ENCODE assay signal across 8 cellular contexts in genomic region chr6:8435845-8436168, GRCh38. TPM values are rescaled to one million over a fixed set of nuclear protein-coding genes. Genes with fewer than 3 reads are reported as not detected.
A peak's percentile ranks its signal among the peaks of the same experiment; 100 is the strongest.
DNase-seq lines count a peak whose midpoint lies in the region; ATAC-seq and TF ChIP-seq lines count a peak whose summit lies in the region.

No MANE protein-coding gene starts in this region.

- DNase-seq in DMS79 (lab: John Stamatoyannopoulos, UW) (peak; percentile 7), Karpas-422 (no peak), choroid plexus epithelial cell (ENCODE audit: low read depth) (no peak), NCI-H1694 treated with DMSO at 0.1 percent for 48 hours (lab: John Stamatoyannopoulos, UW) (no peak), GM19238 (ENCODE audit: insufficient read length, low spot score) (no peak), OCI-M2 (lab: John Stamatoyannopoulos, UW; ENCODE audit: unreplicated experiment) (no peak)

- peak overlapping the region; percentile 95 for H3K9ac ChIP-seq in Karpas-422 (ENCODE audit: low read length)

- peaks cover 39% of the 10 kb centered on the region for H3K79me2 ChIP-seq in Karpas-422 (ENCODE audit: low read length)

- H3K4me2 ChIP-seq in Karpas-422 (ENCODE audit: low read depth, low read length, poor library complexity, severe bottlenecking), result peak overlapping the region; percentile 97

- H3K36me3 ChIP-seq in Karpas-422 (ENCODE audit: insufficient read depth, low read length), result peaks cover 9% of the 10 kb centered on the region

- H3K4me1 ChIP-seq in Karpas-422 (ENCODE audit: low read length) (peaks cover 28% of the 10 kb centered on the region), mononuclear cell (ENCODE audit: insufficient read depth, low read length) (peaks cover 10% of the 10 kb centered on the region)

- H3K9me2 ChIP-seq in Karpas-422 (replicated peaks; ENCODE audit: insufficient read depth, low read length), result no peaks in the 10 kb centered on the region

- H3K27ac ChIP-seq in Karpas-422 (ENCODE audit: low read length), result no peak overlapping the region

- H4K20me1 ChIP-seq in Karpas-422 (ENCODE audit: insufficient read depth, low read depth, low read length), result peaks cover 7% of the 10 kb centered on the region

- H3K27me3 ChIP-seq in Karpas-422 (ENCODE audit: low read length), result no peaks in the 10 kb centered on the region
- no peaks in the 10 kb centered on the region for H3K27me3 ChIP-seq in mononuclear cell (ENCODE audit: insufficient read depth, low read length)

- H3K4me3 ChIP-seq in Karpas-422 (ENCODE audit: low read length) (peak overlapping the region; percentile 84), choroid plexus epithelial cell (ENCODE audit: low read depth, low read length) (peak overlapping the region; percentile 80), mononuclear cell (ENCODE audit: low read length) (peak overlapping the region; percentile 92)

- no peak for ATAC-seq in HG02571 (IDR thresholded peaks at IDR 0.05; ENCODE audit: unreplicated experiment)

- H2AFZ ChIP-seq in Karpas-422 (ENCODE audit: low read length), result peak overlapping the region; percentile 97

- no peak for TF ChIP-seq CTCF in choroid plexus epithelial cell (conservative IDR thresholded peaks at IDR 0.05; ENCODE audit: low read depth, low read length)

- H3K9me3 ChIP-seq in Karpas-422 (ENCODE audit: low read length) (no peaks in the 10 kb centered on the region), mononuclear cell (ENCODE audit: low read depth, low read length) (no peaks in the 10 kb centered on the region)

RNA-seq across cellular contexts. Expression of gene SLC35B3, which starts 0.5 kb away (rescaled TPM):
- 10.2 and 18.2 TPM in 2 replicates for total RNA-seq in Karpas-422 (2014; rRNA removed; shearing (Covaris generic); ENCODE audit: low replicate concordance)
- total RNA-seq in mononuclear cell, result 1.9 TPM
